ENCODE assay signal across 8 cellular contexts in the genomic region with DNA sequence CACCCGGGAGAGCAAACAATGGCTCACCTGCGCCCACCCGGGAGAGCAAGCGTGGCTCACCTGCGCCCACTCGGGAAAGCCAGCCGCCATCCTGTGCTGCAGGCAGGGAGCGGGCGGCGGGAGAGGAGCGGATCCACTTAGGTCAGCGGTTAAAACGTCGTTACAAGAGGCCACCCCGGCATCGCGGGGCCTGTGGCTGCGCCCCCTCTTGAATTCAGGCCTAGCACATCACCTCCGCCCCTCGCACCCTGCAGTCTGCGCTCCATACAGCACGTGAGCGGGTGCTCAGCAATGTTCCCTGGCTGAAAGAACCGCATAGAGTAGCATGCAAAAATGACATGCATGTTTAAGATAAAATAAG. TPM values are rescaled to one million over a fixed set of nuclear protein-coding genes. Genes with fewer than 3 reads are reported as not detected.
DNase-seq lines count a peak whose midpoint lies in the region; ATAC-seq, FAIRE-seq and TF ChIP-seq lines count a peak whose summit lies in the region.

No MANE protein-coding gene starts in this region.

- H3K4me3 ChIP-seq in A673 (ENCODE audit: low read depth, low read length, poor library complexity, severe bottlenecking) (peak overlapping the region; percentile 94), astrocyte (ENCODE audit: insufficient read depth, low read depth, low read length) (peak overlapping the region; percentile 71)

- H3K36me3 ChIP-seq in A673 (ENCODE audit: insufficient read depth, low read length, poor library complexity, severe bottlenecking), result peaks cover 18% of the 10 kb centered on the region
- no peaks in the 10 kb centered on the region for H3K36me3 ChIP-seq in astrocyte (ENCODE audit: insufficient read depth, low read length)

- CTCF ChIA-PET in A673 (lab: Charles Lee), result no interaction called here

- peaks cover 19% of the 10 kb centered on the region for H3K4me1 Mint-ChIP-seq in astrocyte (ENCODE audit: low read depth, unreplicated experiment)
- peaks cover 10 to 29% of the 10 kb centered on the region in 2 donors for H3K4me1 Mint-ChIP-seq in stimulated activated naive B cell treated with anti-CD40 and anti-IgM and Interleukin-4, amounts not matched to agents 10 μg/mL and 1 μg/mL and 100 μg/mL, for 72 hours

- DNase-seq in A673 (ENCODE audit: low spot score) (no peak), NCI-H345 treated with DMSO at 0.1 percent for 48 hours (lab: John Stamatoyannopoulos, UW; ENCODE audit: unreplicated experiment) (peak; percentile 23), astrocyte (ENCODE audit: low read depth) (no peak), NCI-H1105 (lab: John Stamatoyannopoulos, UW) (no peak), DMS114 treated with DMSO at 0.1 percent for 48 hours (lab: John Stamatoyannopoulos, UW; ENCODE audit: unreplicated experiment) (no peak)
- DNase-seq in stimulated activated naive B cell treated with anti-CD40 and anti-IgM and Interleukin-4, amounts not matched to agents 10 μg/mL and 1 μg/mL and 100 μg/mL, for 72 hours, result peak; percentile 11

- no peaks in the 10 kb centered on the region for H3K79me2 ChIP-seq in astrocyte (ENCODE audit: insufficient read depth, low read length)

- H3K9ac ChIP-seq in astrocyte (ENCODE audit: low read length), result peak overlapping the region; percentile 82

- no peak overlapping the region for H3K27ac Mint-ChIP-seq in astrocyte (ENCODE audit: unreplicated experiment)
- peak overlapping the region; percentile 95 for H3K27ac Mint-ChIP-seq in stimulated activated naive B cell treated with anti-CD40 and anti-IgM and Interleukin-4, amounts not matched to agents 10 μg/mL and 1 μg/mL and 100 μg/mL, for 72 hours

- H3K4me1 ChIP-seq in A673 (ENCODE audit: insufficient read depth, low read length, poor library complexity, severe bottlenecking) (peaks cover 12% of the 10 kb centered on the region), astrocyte (ENCODE audit: insufficient read depth, low read length) (peaks cover 13% of the 10 kb centered on the region)

- peak overlapping the region; percentile 84 for H3K4me3 Mint-ChIP-seq in astrocyte (ENCODE audit: unreplicated experiment)
- peak overlapping the region; percentile 99 to 100 for H3K4me3 Mint-ChIP-seq in stimulated activated naive B cell treated with anti-CD40 and anti-IgM and Interleukin-4, amounts not matched to agents 10 μg/mL and 1 μg/mL and 100 μg/mL, for 72 hours

- BruUV-seq in A673 (replicated peaks; lab: Mats Ljungman, UMichigan), result no TSS peak

- TF ChIP-seq CTCF in A673 (conservative IDR thresholded peaks at IDR 0.05; ENCODE audit: low read depth, low read length) (no peak), astrocyte (IDR thresholded peaks at IDR 0.05; ENCODE audit: insufficient read depth, low read depth, low read length) (no peak)

- H3K9me3 Mint-ChIP-seq in astrocyte (ENCODE audit: unreplicated experiment), result no peaks in the 10 kb centered on the region
- no peaks in the 10 kb centered on the region for H3K9me3 Mint-ChIP-seq in stimulated activated naive B cell treated with anti-CD40 and anti-IgM and Interleukin-4, amounts not matched to agents 10 μg/mL and 1 μg/mL and 100 μg/mL, for 72 hours

- H3K27me3 ChIP-seq in A673 (replicated peaks; ENCODE audit: insufficient read depth, low read depth, low read length, poor library complexity) (no peaks in the 10 kb centered on the region), astrocyte (ENCODE audit: insufficient read depth, low read length) (peaks cover 8% of the 10 kb centered on the region), layer of hippocampus (ENCODE audit: control insufficient read depth, insufficient read depth, low read length) (no peaks in the 10 kb centered on the region)

- ATAC-seq in GM19468 (IDR thresholded peaks at IDR 0.05; ENCODE audit: extremely low read depth, unreplicated experiment), result peak; percentile 1
- peak; percentile 46 to 48 for ATAC-seq in stimulated activated naive B cell treated with anti-CD40 and anti-IgM and Interleukin-4, amounts not matched to agents 10 μg/mL and 1 μg/mL and 100 μg/mL, for 72 hours (replicated peaks)

- intact Hi-C loops in A673 (cut with micrococcal nuclease; ENCODE audit: unreplicated experiment), result no loop called here

- POLR2A ChIA-PET in A673 (lab: Charles Lee; ENCODE audit: low non-redundant PET), result no interaction called here

- H3K27me3 Mint-ChIP-seq in astrocyte (ENCODE audit: low read depth, unreplicated experiment), result peaks cover 7% of the 10 kb centered on the region
- peaks cover 0 to 4% of the 10 kb centered on the region in 2 donors for H3K27me3 Mint-ChIP-seq in stimulated activated naive B cell treated with anti-CD40 and anti-IgM and Interleukin-4, amounts not matched to agents 10 μg/mL and 1 μg/mL and 100 μg/mL, for 72 hours

- H3K4me2 ChIP-seq in astrocyte (ENCODE audit: low read length), result peak overlapping the region; percentile 95

- H3K9me3 ChIP-seq in A673 (ENCODE audit: low read depth, low read length, poor library complexity, severe bottlenecking) (no peaks in the 10 kb centered on the region), astrocyte (ENCODE audit: insufficient read depth, low read depth, low read length) (no peaks in the 10 kb centered on the region)

- peaks cover 3% of the 10 kb centered on the region for H3K36me3 Mint-ChIP-seq in astrocyte (ENCODE audit: low read depth, unreplicated experiment)
- H3K36me3 Mint-ChIP-seq in stimulated activated naive B cell treated with anti-CD40 and anti-IgM and Interleukin-4, amounts not matched to agents 10 μg/mL and 1 μg/mL and 100 μg/mL, for 72 hours, result peaks cover 10 to 14% of the 10 kb centered on the region in 2 donors

- no peak for FAIRE-seq in astrocyte (lab: Jason Lieb, UNC)

- peaks cover 6% of the 10 kb centered on the region for H4K20me1 ChIP-seq in astrocyte (ENCODE audit: insufficient read depth, low read length)

- H3K27ac ChIP-seq in A673 (ENCODE audit: low read depth, low read length, poor library complexity, severe bottlenecking) (peak overlapping the region; percentile 89), astrocyte (ENCODE audit: low read depth, low read length) (no peak overlapping the region), layer of hippocampus (ENCODE audit: low read depth, low read length) (peak overlapping the region; percentile 65)

- H2AFZ ChIP-seq in astrocyte (ENCODE audit: low read depth, low read length), result peak overlapping the region; percentile 88

RNA-seq across cellular contexts. Expression of gene FIGNL1, which starts 0.5 kb away (rescaled TPM):
- total RNA-seq in A673 (2021) (38.8 and 41.3 TPM in 2 replicates), astrocyte (8.8 and 10.0 TPM in 2 replicates)

Comparison
In these comparisons a context has a peak if more than half of its experiments do, and no peak if none do; other contexts are left out.
1. DNase-seq: peak in NCI-H345 treated with DMSO at 0.1 percent for 48 hours (single experiment) and stimulated activated naive B cell treated with anti-CD40 and anti-IgM and Interleukin-4, amounts not matched to agents 10 μg/mL and 1 μg/mL and 100 μg/mL, for 72 hours (single experiment); none in A673 (single experiment), astrocyte (single experiment), NCI-H1105 (single experiment) and DMS114 treated with DMSO at 0.1 percent for 48 hours (single experiment).